Comparison of ENCODE assay signal across 1 cellular context in genomic region chr22:45673482-45674175, GRCh38.
TF ChIP-seq lines count a peak whose summit lies in the region.

No MANE protein-coding gene starts in this region.

TF ChIP-seq in A549, 52 proteins besides CTCF, POLR2A, EP300 and RAD21 (continued from another document):
- TF ChIP-seq, protein P1, sequence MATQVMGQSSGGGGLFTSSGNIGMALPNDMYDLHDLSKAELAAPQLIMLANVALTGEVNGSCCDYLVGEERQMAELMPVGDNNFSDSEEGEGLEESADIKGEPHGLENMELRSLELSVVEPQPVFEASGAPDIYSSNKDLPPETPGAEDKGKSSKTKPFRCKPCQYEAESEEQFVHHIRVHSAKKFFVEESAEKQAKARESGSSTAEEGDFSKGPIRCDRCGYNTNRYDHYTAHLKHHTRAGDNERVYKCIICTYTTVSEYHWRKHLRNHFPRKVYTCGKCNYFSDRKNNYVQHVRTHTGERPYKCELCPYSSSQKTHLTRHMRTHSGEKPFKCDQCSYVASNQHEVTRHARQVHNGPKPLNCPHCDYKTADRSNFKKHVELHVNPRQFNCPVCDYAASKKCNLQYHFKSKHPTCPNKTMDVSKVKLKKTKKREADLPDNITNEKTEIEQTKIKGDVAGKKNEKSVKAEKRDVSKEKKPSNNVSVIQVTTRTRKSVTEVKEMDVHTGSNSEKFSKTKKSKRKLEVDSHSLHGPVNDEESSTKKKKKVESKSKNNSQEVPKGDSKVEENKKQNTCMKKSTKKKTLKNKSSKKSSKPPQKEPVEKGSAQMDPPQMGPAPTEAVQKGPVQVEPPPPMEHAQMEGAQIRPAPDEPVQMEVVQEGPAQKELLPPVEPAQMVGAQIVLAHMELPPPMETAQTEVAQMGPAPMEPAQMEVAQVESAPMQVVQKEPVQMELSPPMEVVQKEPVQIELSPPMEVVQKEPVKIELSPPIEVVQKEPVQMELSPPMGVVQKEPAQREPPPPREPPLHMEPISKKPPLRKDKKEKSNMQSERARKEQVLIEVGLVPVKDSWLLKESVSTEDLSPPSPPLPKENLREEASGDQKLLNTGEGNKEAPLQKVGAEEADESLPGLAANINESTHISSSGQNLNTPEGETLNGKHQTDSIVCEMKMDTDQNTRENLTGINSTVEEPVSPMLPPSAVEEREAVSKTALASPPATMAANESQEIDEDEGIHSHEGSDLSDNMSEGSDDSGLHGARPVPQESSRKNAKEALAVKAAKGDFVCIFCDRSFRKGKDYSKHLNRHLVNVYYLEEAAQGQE (IDR thresholded peaks at IDR 0.05) = no peak
